In the genomic region with DNA sequence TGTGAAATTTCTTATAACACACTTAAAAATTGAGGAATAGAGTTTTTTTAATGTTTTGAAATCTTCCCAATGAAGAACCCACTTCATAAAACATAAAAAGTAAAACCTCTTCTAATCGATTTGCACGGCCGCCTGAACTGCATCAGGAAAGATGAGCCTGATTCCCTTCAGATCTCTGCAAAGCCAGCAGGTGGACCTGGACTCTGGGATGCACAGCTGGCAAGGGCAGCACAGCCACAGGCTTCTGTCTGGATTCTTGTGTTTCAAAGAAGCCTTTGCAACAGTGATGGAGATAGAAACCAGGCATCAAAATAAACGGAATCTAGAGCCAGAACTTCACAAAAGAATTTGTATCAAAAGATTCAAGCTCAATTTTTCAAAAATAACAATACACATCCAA, we compare ENCODE assay signal across 22 cellular contexts. TPM values are rescaled to one million over a fixed set of nuclear protein-coding genes. Genes with fewer than 3 reads are reported as not detected.
DNase-seq lines count a peak whose midpoint lies in the region; TF ChIP-seq lines count a peak whose summit lies in the region.
"Had no signal": no experiment of that assay in that cellular context is flagged by ENCODE, and none has a peak within 500 bp of the region (broad histone marks: within the 10 kb centered on the region; RNA-seq: fewer than 3 reads in every experiment).

No MANE protein-coding gene starts in this region.

- no peak overlapping the region for H3K4me3 Mint-ChIP-seq in chondrocyte (ENCODE audit: unreplicated experiment)
- H3K4me3 Mint-ChIP-seq in activated CD4-positive, alpha-beta memory T cell treated with anti-CD3 and anti-CD28 coated beads, Interleukin-2, amount 10 ng/mL, durations not matched to agents 7 days and 5 days, result no peak overlapping the region
- H3K4me3 Mint-ChIP-seq: activated naive CD4-positive, alpha-beta T cell treated with anti-CD3 and anti-CD28 coated beads, Interleukin-2, amount 50 U/mL, for 24 hours; activated T-cell treated with anti-CD3 and anti-CD28 coated beads, Interleukin-2, amount 50 U/mL, for 72 hours; CD4-positive, CD25-positive, alpha-beta regulatory T cell had no signal

- H3K4me1 Mint-ChIP-seq in chondrocyte (ENCODE audit: low read depth), result no peaks in the 10 kb centered on the region
- H3K4me1 Mint-ChIP-seq in activated CD4-positive, alpha-beta memory T cell treated with anti-CD3 and anti-CD28 coated beads, Interleukin-2, amount 10 ng/mL, durations not matched to agents 7 days and 5 days, result peaks cover 17% of the 10 kb centered on the region

- peak overlapping the region; percentile 45 for H3K27ac Mint-ChIP-seq in chondrocyte (ENCODE audit: unreplicated experiment)
- H3K27ac Mint-ChIP-seq in activated CD4-positive, alpha-beta memory T cell treated with anti-CD3 and anti-CD28 coated beads, Interleukin-2, amount 10 ng/mL, durations not matched to agents 7 days and 5 days, result no peak overlapping the region
- H3K27ac Mint-ChIP-seq: activated naive CD4-positive, alpha-beta T cell treated with anti-CD3 and anti-CD28 coated beads, Interleukin-2, amount 50 U/mL, for 24 hours; activated T-cell treated with anti-CD3 and anti-CD28 coated beads, Interleukin-2, amount 50 U/mL, for 72 hours; CD4-positive, CD25-positive, alpha-beta regulatory T cell had no signal

- H3K27me3 Mint-ChIP-seq in chondrocyte (ENCODE audit: low read depth), result peaks cover 26% of the 10 kb centered on the region
- H3K27me3 Mint-ChIP-seq in activated CD4-positive, alpha-beta memory T cell treated with anti-CD3 and anti-CD28 coated beads, Interleukin-2, amount 10 ng/mL, durations not matched to agents 7 days and 5 days, result peaks cover 36% of the 10 kb centered on the region

- no peak for TF ChIP-seq CTCF in chondrocyte (IDR thresholded peaks at IDR 0.05)

- CTCF ChIA-PET in activated CD4-positive, alpha-beta memory T cell treated with anti-CD3 and anti-CD28 coated beads, Interleukin-2, amount 10 ng/mL, durations not matched to agents 7 days and 5 days (lab: Charles Lee), result no interaction called here

- H3K9me3 Mint-ChIP-seq in chondrocyte (ENCODE audit: low read depth), result no peaks in the 10 kb centered on the region
- H3K9me3 Mint-ChIP-seq in activated CD4-positive, alpha-beta memory T cell treated with anti-CD3 and anti-CD28 coated beads, Interleukin-2, amount 10 ng/mL, durations not matched to agents 7 days and 5 days, result no peaks in the 10 kb centered on the region
- H3K9me3 Mint-ChIP-seq: activated naive CD4-positive, alpha-beta T cell treated with anti-CD3 and anti-CD28 coated beads, Interleukin-2, amount 50 U/mL, for 24 hours; activated T-cell treated with anti-CD3 and anti-CD28 coated beads, Interleukin-2, amount 50 U/mL, for 72 hours had no signal

- DNase-seq in DMS53 (lab: John Stamatoyannopoulos, UW), result peak; percentile 1
- no peak for DNase-seq in DMS53 treated with DMSO at 0.1 percent for 48 hours (lab: John Stamatoyannopoulos, UW; ENCODE audit: unreplicated experiment)
- DNase-seq in M059J (ENCODE audit: low read depth), result peak; percentile 30
- DNase-seq in chondrocyte (ENCODE audit: low spot score), result no peak
- DNase-seq in myocyte (ENCODE audit: low read depth), result peak; percentile 9
- DNase-seq in activated CD4-positive, alpha-beta memory T cell treated with anti-CD3 and anti-CD28 coated beads, Interleukin-2, amount 10 ng/mL, durations not matched to agents 7 days and 5 days, result no peak
- no peak for DNase-seq in NCI-H1436 treated with DMSO at 0.1 percent for 48 hours (lab: John Stamatoyannopoulos, UW)
- DNase-seq in NCI-H1436 (lab: John Stamatoyannopoulos, UW), result no peak
- DNase-seq: 8988T; activated CD8-positive, alpha-beta memory T cell treated with anti-CD3 and anti-CD28 coated beads for 24 hours; activated T-cell treated with anti-CD3 and anti-CD28 coated beads, Interleukin-2, amount 50 U/mL, for 72 hours; CD4-positive, CD25-positive, alpha-beta regulatory T cell; colonic mucosa; DND-41; left colon; stimulated activated CD4-positive, alpha-beta T cell treated with anti-CD3 and anti-CD28 coated beads, Interleukin-12 subunit alpha, Interleukin-12 subunit beta, amount 100 ng/mL, for 4 hours; substantia nigra; uterus had no signal

- peaks cover 4% of the 10 kb centered on the region for H3K36me3 Mint-ChIP-seq in chondrocyte (ENCODE audit: low read depth)
- H3K36me3 Mint-ChIP-seq in activated CD4-positive, alpha-beta memory T cell treated with anti-CD3 and anti-CD28 coated beads, Interleukin-2, amount 10 ng/mL, durations not matched to agents 7 days and 5 days (ENCODE audit: low read depth), result no peaks in the 10 kb centered on the region
- H3K36me3 Mint-ChIP-seq: activated naive CD4-positive, alpha-beta T cell treated with anti-CD3 and anti-CD28 coated beads, Interleukin-2, amount 50 U/mL, for 24 hours; CD4-positive, CD25-positive, alpha-beta regulatory T cell had no signal

- POLR2A ChIA-PET in activated CD4-positive, alpha-beta memory T cell treated with anti-CD3 and anti-CD28 coated beads, Interleukin-2, amount 10 ng/mL, durations not matched to agents 7 days and 5 days (lab: Charles Lee), result no interaction called here

RNA-seq across cellular contexts. Expression of a gene that starts 36.0 kb away (rescaled TPM):
- not detected in 2 replicates for total RNA-seq in M059J (2014; rRNA removed; shearing (Covaris generic))
- not detected in 3 replicates for total RNA-seq in chondrocyte
- total RNA-seq in myocyte, result not detected in 2 replicates
- not detected for polyA plus RNA-seq in myocyte (2012)
- not detected for total RNA-seq in activated CD4-positive, alpha-beta memory T cell treated with anti-CD3 and anti-CD28 coated beads, Interleukin-2, amount 10 ng/mL, durations not matched to agents 7 days and 5 days
- total RNA-seq: activated T-cell treated with anti-CD3 and anti-CD28 coated beads, Interleukin-2, amount 50 U/mL, for 72 hours; astrocyte; colonic mucosa; left colon; NCI-H460; T-helper 2 cell treated with Interferon-gamma antibody and Interleukin-4, amounts not matched to agents 100 ng/mL and 5 ng/mL, for 36 hours had no signal

Comparison
In these comparisons a context has a peak if more than half of its experiments do, and no peak if none do; other contexts are left out.
1. DNase-seq: peak in DMS53 (single experiment), M059J (single experiment) and myocyte (single experiment); none in DMS53 treated with DMSO at 0.1 percent for 48 hours (single experiment), chondrocyte (single experiment), activated CD4-positive, alpha-beta memory T cell treated with anti-CD3 and anti-CD28 coated beads, Interleukin-2, amount 10 ng/mL, durations not matched to agents 7 days and 5 days (single experiment), NCI-H1436 treated with DMSO at 0.1 percent for 48 hours (single experiment) and NCI-H1436 (single experiment).